Comparison of ENCODE assay signal across 5 cellular contexts in the genomic region with DNA sequence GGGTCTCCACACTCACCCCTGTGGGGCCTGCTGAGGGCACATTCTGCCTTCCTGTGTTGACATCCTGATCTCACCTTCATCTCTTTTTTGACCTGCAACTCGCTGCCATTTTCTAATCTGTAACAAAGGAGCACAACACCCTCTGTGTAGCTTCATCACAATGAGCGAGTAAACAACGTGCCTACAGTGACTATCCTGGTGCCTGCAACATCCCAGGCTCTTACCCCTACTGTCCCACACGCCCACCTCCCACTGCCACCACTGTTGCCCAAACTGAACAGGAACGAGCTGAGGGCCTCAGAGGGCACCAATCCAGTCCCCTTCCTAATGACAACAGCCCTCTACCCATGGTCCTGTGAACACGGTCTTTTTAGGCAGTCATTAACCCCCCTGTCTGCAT.
"Had no signal": no experiment of that assay in that cellular context is flagged by ENCODE, and none has a peak within 500 bp of the region (broad histone marks: within the 10 kb centered on the region; RNA-seq: fewer than 3 reads in every experiment).

No MANE protein-coding gene starts in this region.

- ATAC-seq: K562 had no signal

- H3K4me3 ChIP-seq: K562 had no signal

- DNase-seq: GOT3, H7, HCEC 1CT, IMR-90 had no signal
